6 cellular contexts compared by ENCODE assay signal in the genomic region with DNA sequence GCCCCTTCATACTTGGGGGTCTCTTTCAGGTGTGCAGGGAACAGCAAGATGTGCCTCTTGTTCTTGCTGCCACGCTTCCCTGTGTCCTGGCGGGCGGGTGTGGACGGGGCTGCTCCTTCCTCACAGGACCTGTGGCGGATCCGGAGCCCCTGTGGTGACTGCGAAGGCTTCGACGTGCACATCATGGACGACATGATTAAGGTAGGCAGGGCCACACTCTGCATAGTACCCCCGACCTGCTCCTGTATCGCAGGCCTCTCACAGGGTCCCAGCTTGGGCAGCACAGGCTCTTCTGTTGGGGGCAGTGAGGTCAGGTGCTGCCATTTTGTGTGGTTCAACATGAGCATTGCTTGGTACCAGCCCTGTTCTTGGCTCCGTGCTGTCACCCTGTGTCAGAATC.
"Had no signal": no experiment of that assay in that cellular context is flagged by ENCODE, and none has a peak within 500 bp of the region (broad histone marks: within the 10 kb centered on the region; RNA-seq: fewer than 3 reads in every experiment).

No MANE protein-coding gene starts in this region.

- DNase-seq: GM23248, GOT3, H7, HCEC 1CT, IMR-90 had no signal

- H3K9ac ChIP-seq: GM23248 had no signal

- H3K27ac ChIP-seq: GM23248 had no signal

- H2AFZ ChIP-seq: GM23248 had no signal

- H3K4me3 ChIP-seq: GM23248, K562 had no signal

- FAIRE-seq: K562 had no signal

- ATAC-seq: K562 had no signal
